In genomic region chr20:42886801-42887200, GRCh38 we compare ENCODE assay signal across 31 cellular contexts.
"Had no signal": no experiment of that assay in that cellular context is flagged by ENCODE, and none has a peak within 500 bp of the region (broad histone marks: within the 10 kb centered on the region; RNA-seq: fewer than 3 reads in every experiment).

No MANE protein-coding gene starts in this region.

- H3K4me3 ChIP-seq: ascending aorta had no signal

- DNase-seq: activated CD4-positive, alpha-beta memory T cell treated with anti-CD3 and anti-CD28 coated beads, Interleukin-2, amount 10 ng/mL, durations not matched to agents 7 days and 5 days; activated CD4-positive, alpha-beta T cell treated with anti-CD3 and anti-CD28 coated beads for 1 hour; activated CD4-positive, alpha-beta T cell treated with anti-CD3 and anti-CD28 coated beads for 36 hours; activated CD4-positive, alpha-beta T cell treated with anti-CD3 and anti-CD28 coated beads for 48 hours; activated CD4-positive, alpha-beta T cell treated with anti-CD3 and anti-CD28 coated beads, Interleukin-2, amount 10 ng/mL, durations not matched to agents 7 days and 5 days; activated CD4-positive, alpha-beta T cell treated with anti-CD3 and anti-CD28 coated beads, Interleukin-2, amount 50 U/mL, for 48 hours; activated CD4-positive, CD25-positive, alpha-beta regulatory T cell; activated CD8-positive, alpha-beta memory T cell treated with anti-CD3 and anti-CD28 coated beads for 24 hours; activated CD8-positive, alpha-beta memory T cell treated with anti-CD3 and anti-CD28 coated beads, Interleukin-2, amount 10 ng/mL, durations not matched to agents 7 days and 5 days; activated CD8-positive, alpha-beta memory T cell treated with anti-CD3 and anti-CD28 coated beads, Interleukin-2, amount 50 U/mL, for 48 hours; activated CD8-positive, alpha-beta T cell treated with anti-CD3 and anti-CD28 coated beads, Interleukin-2, amount 10 ng/mL, durations not matched to agents 7 days and 5 days; activated effector memory CD4-positive, alpha-beta T cell treated with Interleukin-2 at 50 U/mL for 16 hours; activated gamma-delta T cell; activated naive CD4-positive, alpha-beta T cell treated with anti-CD3 and anti-CD28 coated beads, Interleukin-2, amount 10 ng/mL, durations not matched to agents 7 days and 5 days; activated naive CD4-positive, alpha-beta T cell treated with Interleukin-2 at 50 U/mL for 16 hours; activated naive CD8-positive, alpha-beta T cell treated with anti-CD3 and anti-CD28 coated beads, Interleukin-2, amount 10 ng/mL, durations not matched to agents 7 days and 5 days; activated naive CD8-positive, alpha-beta T cell treated with anti-CD3 and anti-CD28 coated beads, Interleukin-2, amount 50 U/mL, for 24 hours; activated T-cell treated with anti-CD3 and anti-CD28 coated beads, Interleukin-2, amount 50 U/mL, for 24 hours; activated T-cell treated with anti-CD3 and anti-CD28 coated beads, Interleukin-2, amount 50 U/mL, for 72 hours; amygdala; anterior cingulate cortex; central memory CD4-positive, alpha-beta T cell; SW 1271; T-helper 1 cell; T-helper 2 cell; T-helper 9 cell; WERI-Rb-1 had no signal

- H3K9me3 ChIP-seq: ascending aorta had no signal

- H3K4me1 ChIP-seq: ascending aorta had no signal

- H3K27ac ChIP-seq: ascending aorta, WERI-Rb-1 had no signal

- FAIRE-seq: TTC549 had no signal

- H3K36me3 ChIP-seq: ascending aorta, WERI-Rb-1 had no signal

- H3K27me3 ChIP-seq: ascending aorta had no signal

- ATAC-seq: activated CD4-positive, alpha-beta T cell treated with anti-CD3 and anti-CD28 coated beads for 36 hours; activated CD4-positive, CD25-positive, alpha-beta regulatory T cell treated with anti-CD3 and anti-CD28 coated beads, Interleukin-2, amount 50 U/mL, for 24 hours; activated CD8-positive, alpha-beta memory T cell treated with anti-CD3 and anti-CD28 coated beads, Interleukin-2, amount 10 ng/mL, durations not matched to agents 7 days and 5 days; activated CD8-positive, alpha-beta T cell treated with anti-CD3 and anti-CD28 coated beads, Interleukin-2, amount 10 ng/mL, durations not matched to agents 7 days and 5 days; activated naive CD8-positive, alpha-beta T cell treated with anti-CD3 and anti-CD28 coated beads, Interleukin-2, amount 50 U/mL, for 24 hours; activated T-cell treated with anti-CD3 and anti-CD28 coated beads, Interleukin-2, amount 50 U/mL, for 72 hours; WTC11 had no signal
